Comparison of ENCODE assay signal across 22 cellular contexts in genomic region chr3:89697321-89697916, GRCh38.
DNase-seq lines count a peak whose midpoint lies in the region; ATAC-seq and TF ChIP-seq lines count a peak whose summit lies in the region.
"Had no signal": no experiment of that assay in that cellular context is flagged by ENCODE, and none has a peak within 500 bp of the region (broad histone marks: within the 10 kb centered on the region; RNA-seq: fewer than 3 reads in every experiment).

No MANE protein-coding gene starts in this region.

- H3K9me3 ChIP-seq in HCT116 (ENCODE audit: control insufficient read depth in 1 of 2, insufficient read depth in 1 of 2, low read depth in 1 of 2, low read length in 2 of 2) = peaks cover 17 to 30% of the 10 kb centered on the region in 2 experiments; a peak in 2 of 4 replicates
- H3K9me3 ChIP-seq in mucosa of descending colon = no peaks in the 10 kb centered on the region
- H3K9me3 ChIP-seq: body of pancreas, neutrophil, prostate gland, suprapubic skin had no signal

- CTCF ChIA-PET in Calu3 (lab: Charles Lee) = interaction anchor here (0.6 to 0.9 kb wide), 2 partner anchors 143 to 294 kb away, joined by 3 to 4 read pairs; no protein-coding TSS in a partner anchor
- CTCF ChIA-PET in HCT116 (lab: Charles Lee) = no interaction called here
- CTCF ChIA-PET in activated CD4-positive, alpha-beta memory T cell treated with anti-CD3 and anti-CD28 coated beads for 36 hours (lab: Charles Lee) = no interaction called here
- CTCF ChIA-PET in activated CD8-positive, alpha-beta T cell treated with anti-CD3 and anti-CD28 coated beads for 36 hours (lab: Charles Lee) = no interaction called here

- no peaks in the 10 kb centered on the region for H3K79me2 ChIP-seq in HCT116 (ENCODE audit: insufficient read depth, low read length)

- POLR2A ChIA-PET in HCT116 (lab: Charles Lee) = no interaction called here
- POLR2A ChIA-PET in activated CD4-positive, alpha-beta memory T cell treated with anti-CD3 and anti-CD28 coated beads for 36 hours (lab: Charles Lee) = no interaction called here
- POLR2A ChIA-PET in activated CD8-positive, alpha-beta T cell treated with anti-CD3 and anti-CD28 coated beads for 36 hours (lab: Charles Lee) = no interaction called here

- H3K4me1 Mint-ChIP-seq in Calu3 (ENCODE audit: low read depth, unreplicated experiment) = peaks cover 52% of the 10 kb centered on the region
- no peaks in the 10 kb centered on the region for H3K4me1 Mint-ChIP-seq in activated CD4-positive, alpha-beta memory T cell treated with anti-CD3 and anti-CD28 coated beads for 36 hours (ENCODE audit: low read depth)
- H3K4me1 Mint-ChIP-seq in activated CD8-positive, alpha-beta T cell treated with anti-CD3 and anti-CD28 coated beads for 36 hours (ENCODE audit: low read depth) = no peaks in the 10 kb centered on the region
- H3K4me1 Mint-ChIP-seq: CD14-positive monocyte had no signal

- intact Hi-C loops in Calu3 (cut with micrococcal nuclease; ENCODE audit: unreplicated experiment) = loop anchor here (5.0 to 10.0 kb wide), 4 partner anchors 47 to 147 kb away; no protein-coding TSS in a partner anchor
- intact Hi-C loops in HCT116 (cut with micrococcal nuclease) = no loop called here
- intact Hi-C loops in mucosa of descending colon (cut with DNase I, micrococcal nuclease) = loop anchor here in 1 of 2 donors (10.0 kb wide), 1 partner anchor 227 kb away; no protein-coding TSS in a partner anchor
- intact Hi-C loops in activated CD4-positive, alpha-beta memory T cell treated with anti-CD3 and anti-CD28 coated beads for 36 hours (cut with micrococcal nuclease) = no loop called here
- intact Hi-C loops in activated CD8-positive, alpha-beta T cell treated with anti-CD3 and anti-CD28 coated beads for 36 hours (cut with micrococcal nuclease) = no loop called here

- no peak for TF ChIP-seq RAD21 in HCT116 (IDR thresholded peaks at IDR 0.05; ENCODE audit: low read depth)

- peak overlapping the region; percentile 26 for H3K4me3 Mint-ChIP-seq in Calu3 (ENCODE audit: low read depth, unreplicated experiment)
- H3K4me3 Mint-ChIP-seq in activated CD4-positive, alpha-beta memory T cell treated with anti-CD3 and anti-CD28 coated beads for 36 hours = no peak overlapping the region
- H3K4me3 Mint-ChIP-seq in activated CD8-positive, alpha-beta T cell treated with anti-CD3 and anti-CD28 coated beads for 36 hours = no peak overlapping the region
- H3K4me3 Mint-ChIP-seq: activated T-cell treated with anti-CD3 and anti-CD28 coated beads, Interleukin-2, amount 50 U/mL, for 4 hours; CD14-positive monocyte had no signal

- H3K27ac Mint-ChIP-seq in Calu3 (ENCODE audit: unreplicated experiment) = peak overlapping the region; percentile 57
- H3K27ac Mint-ChIP-seq in activated CD4-positive, alpha-beta memory T cell treated with anti-CD3 and anti-CD28 coated beads for 36 hours = no peak overlapping the region
- no peak overlapping the region for H3K27ac Mint-ChIP-seq in activated CD8-positive, alpha-beta T cell treated with anti-CD3 and anti-CD28 coated beads for 36 hours
- H3K27ac Mint-ChIP-seq: CD14-positive monocyte had no signal

- TF ChIP-seq CTCF in Calu3 (IDR thresholded peaks at IDR 0.05; ENCODE audit: unreplicated experiment) (no peak), HCT116 (IDR thresholded peaks at IDR 0.05 in 2 of 3, conservative IDR thresholded peaks at IDR 0.05 in 1 of 3; ENCODE audit: borderline replicate concordance in 1 of 3, insufficient read depth in 1 of 3, low read depth in 2 of 3, low read length in 2 of 3) (no peak), mucosa of descending colon (IDR thresholded peaks at IDR 0.05) (no peak)
- no peak for TF ChIP-seq CTCF in activated CD8-positive, alpha-beta T cell treated with anti-CD3 and anti-CD28 coated beads for 36 hours (IDR thresholded peaks at IDR 0.05)

- RAD21 ChIA-PET in HCT116 (lab: Charles Lee; ENCODE audit: low non-redundant PET in 1 of 2, low total read pairs in 2 of 2, uncharacterized antibody in 2 of 2, unreplicated experiment in 2 of 2) = no interaction called here

- H3K27me3 Mint-ChIP-seq in Calu3 (ENCODE audit: unreplicated experiment) = no peaks in the 10 kb centered on the region
- H3K27me3 Mint-ChIP-seq in activated CD4-positive, alpha-beta memory T cell treated with anti-CD3 and anti-CD28 coated beads for 36 hours = no peaks in the 10 kb centered on the region
- H3K27me3 Mint-ChIP-seq in activated CD8-positive, alpha-beta T cell treated with anti-CD3 and anti-CD28 coated beads for 36 hours = no peaks in the 10 kb centered on the region

- H2AFZ ChIP-seq in HCT116 (ENCODE audit: low read depth, low read length, poor library complexity, severe bottlenecking) = no peak overlapping the region

- peaks cover 6% of the 10 kb centered on the region for H3K9me3 Mint-ChIP-seq in Calu3 (ENCODE audit: low read depth, unreplicated experiment)
- H3K9me3 Mint-ChIP-seq in activated CD4-positive, alpha-beta memory T cell treated with anti-CD3 and anti-CD28 coated beads for 36 hours = peaks cover 33% of the 10 kb centered on the region
- H3K9me3 Mint-ChIP-seq in activated CD8-positive, alpha-beta T cell treated with anti-CD3 and anti-CD28 coated beads for 36 hours = peaks cover 8% of the 10 kb centered on the region

- peak; percentile 69 for DNase-seq in Calu3
- DNase-seq in HCT116 (ENCODE audit: low read depth, low spot score) = no peak
- DNase-seq in amniotic epithelial cell (ENCODE audit: low read depth) = peak; percentile 82
- peak in 2 of 3 donors; percentile 35 to 55 for DNase-seq in mucosa of descending colon
- no peak for DNase-seq in SW480 (ENCODE audit: low spot score)
- DNase-seq in activated CD4-positive, alpha-beta memory T cell treated with anti-CD3 and anti-CD28 coated beads for 36 hours = no peak
- no peak for DNase-seq in activated CD8-positive, alpha-beta T cell treated with anti-CD3 and anti-CD28 coated beads for 36 hours
- DNase-seq: activated CD4-positive, alpha-beta T cell treated with anti-CD3 and anti-CD28 coated beads for 48 hours; activated T-cell treated with anti-CD3 and anti-CD28 coated beads, Interleukin-2, amount 50 U/mL, for 4 hours; GOT3; heart left ventricle; NCI-H1694; NCI-H526; Right ventricle myocardium superior; stimulated activated naive CD4-positive, alpha-beta T cell had no signal

- no peak overlapping the region for H3K27ac ChIP-seq in HCT116 (ENCODE audit: low read depth, low read length)
- H3K27ac ChIP-seq: body of pancreas, heart left ventricle, neutrophil, prostate gland, suprapubic skin, VCaP had no signal

- no peak overlapping the region for H3K4me2 ChIP-seq in HCT116 (ENCODE audit: low read length)

- no peak overlapping the region for H3K4me3 ChIP-seq in HCT116 (replicated peaks in 1 of 2; ENCODE audit: low read depth in 1 of 2, low read length in 2 of 2)
- no peak overlapping the region for H3K4me3 ChIP-seq in mucosa of descending colon
- H3K4me3 ChIP-seq: body of pancreas, heart left ventricle, prostate gland, suprapubic skin had no signal

- no peaks in the 10 kb centered on the region for H4K20me1 ChIP-seq in HCT116 (ENCODE audit: insufficient read depth)

- H3K36me3 ChIP-seq in HCT116 (ENCODE audit: control insufficient read depth in 1 of 2, insufficient read depth in 2 of 2, low read length in 2 of 2) (no peaks in the 10 kb centered on the region), mucosa of descending colon (ENCODE audit: low read depth) (no peaks in the 10 kb centered on the region)
- H3K36me3 ChIP-seq: heart left ventricle, neutrophil, prostate gland, suprapubic skin had no signal

- H3K27me3 ChIP-seq in HCT116 (ENCODE audit: insufficient read depth, low read length) = no peaks in the 10 kb centered on the region
- H3K27me3 ChIP-seq: body of pancreas, heart left ventricle, neutrophil, suprapubic skin had no signal

- ATAC-seq in HCT116 (no peak), mucosa of descending colon (peak; percentile 78)
- ATAC-seq in activated CD8-positive, alpha-beta T cell treated with anti-CD3 and anti-CD28 coated beads for 36 hours = no peak
- ATAC-seq: activated T-cell treated with anti-CD3 and anti-CD28 coated beads, Interleukin-2, amount 50 U/mL, for 4 hours; body of pancreas; heart left ventricle; left lobe of liver had no signal

- no peak for TF ChIP-seq POLR2A in HCT116 (IDR thresholded peaks at IDR 0.05; ENCODE audit: borderline replicate concordance, extremely low read depth, insufficient read depth, insufficient read length)

- H3K36me3 Mint-ChIP-seq in Calu3 (ENCODE audit: insufficient read depth, unreplicated experiment) = no peaks in the 10 kb centered on the region
- no peaks in the 10 kb centered on the region for H3K36me3 Mint-ChIP-seq in activated CD4-positive, alpha-beta memory T cell treated with anti-CD3 and anti-CD28 coated beads for 36 hours
- H3K36me3 Mint-ChIP-seq in activated CD8-positive, alpha-beta T cell treated with anti-CD3 and anti-CD28 coated beads for 36 hours (ENCODE audit: low read depth) = no peaks in the 10 kb centered on the region
- H3K36me3 Mint-ChIP-seq: CD14-positive monocyte had no signal

- no peak overlapping the region for H3K9ac ChIP-seq in HCT116 (ENCODE audit: low read length)

- H3K4me1 ChIP-seq in HCT116 (ENCODE audit: control insufficient read depth in 1 of 2, insufficient read depth in 2 of 2, low read length in 2 of 2) (no peaks in the 10 kb centered on the region), mucosa of descending colon (ENCODE audit: low read depth) (peaks cover 20% of the 10 kb centered on the region)
- H3K4me1 ChIP-seq: body of pancreas, prostate gland, suprapubic skin had no signal

- no peaks in the 10 kb centered on the region for H3K9me2 ChIP-seq in HCT116 (ENCODE audit: insufficient read depth)

- BruUV-seq in Calu3 (replicated peaks; lab: Mats Ljungman, UMichigan) = no TSS peak
- BruUV-seq in HCT116 (replicated peaks; lab: Mats Ljungman, UMichigan) = no TSS peak

TF ChIP-seq in HCT116, 20 proteins besides CTCF, POLR2A, EP300 and RAD21:
- TF ChIP-seq TCF7L2 (IDR thresholded peaks at IDR 0.05; ENCODE audit: borderline replicate concordance, extremely low read depth, insufficient read depth, insufficient read length) (peak; percentile 36), POLR2AphosphoS5 (IDR thresholded peaks at IDR 0.05; ENCODE audit: low read depth, low read length) (no peak)

Comparison
In these comparisons a context has a peak if more than half of its experiments do, and no peak if none do; other contexts are left out.
1. DNase-seq: peak in Calu3 (single experiment), amniotic epithelial cell (single experiment) and mucosa of descending colon (2 of 3); none in HCT116 (single experiment), SW480 (single experiment), activated CD4-positive, alpha-beta memory T cell treated with anti-CD3 and anti-CD28 coated beads for 36 hours (single experiment) and activated CD8-positive, alpha-beta T cell treated with anti-CD3 and anti-CD28 coated beads for 36 hours (single experiment).